Comparison of ENCODE assay signal across 15 cellular contexts in the genomic region with DNA sequence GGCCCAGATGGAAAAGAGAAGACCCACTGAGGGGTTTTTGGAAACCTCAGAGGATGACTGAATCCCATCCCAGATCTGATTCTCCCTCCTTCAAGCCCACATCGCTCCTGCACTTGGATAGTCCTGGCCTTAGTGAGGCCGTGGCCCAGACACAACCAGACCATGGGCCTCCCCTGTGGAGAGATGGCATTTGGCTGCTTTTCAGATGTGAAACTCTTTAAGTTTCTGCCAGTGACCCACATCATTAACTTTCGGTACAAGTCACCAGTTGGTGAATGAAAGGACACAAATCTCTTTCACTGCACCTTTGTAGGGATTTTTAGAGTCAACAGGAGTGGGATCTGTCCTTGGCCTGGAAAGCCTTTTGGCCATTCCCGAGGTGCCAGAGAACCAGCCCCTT.
DNase-seq lines count a peak whose midpoint lies in the region; TF ChIP-seq lines count a peak whose summit lies in the region.
"Had no signal": no experiment of that assay in that cellular context is flagged by ENCODE, and none has a peak within 500 bp of the region (broad histone marks: within the 10 kb centered on the region; RNA-seq: fewer than 3 reads in every experiment).

No MANE protein-coding gene starts in this region.

- H3K27me3 ChIP-seq in WERI-Rb-1 (ENCODE audit: insufficient read depth, low read depth, severe bottlenecking) = no peaks in the 10 kb centered on the region

- H3K27ac Mint-ChIP-seq in endothelial cell (ENCODE audit: unreplicated experiment) (peak overlapping the region; percentile 70), immature natural killer cell (no peak overlapping the region)
- H3K27ac Mint-ChIP-seq: CD4-positive, alpha-beta memory T cell had no signal

- H3K9me3 ChIP-seq in WERI-Rb-1 (ENCODE audit: severe bottlenecking) = no peaks in the 10 kb centered on the region

- no peak overlapping the region for H3K4me3 ChIP-seq in WERI-Rb-1 (ENCODE audit: low read depth, low read length)
- H3K4me3 ChIP-seq: GM23248 had no signal

- H3K36me3 ChIP-seq in WERI-Rb-1 = no peaks in the 10 kb centered on the region; the same call in 1 of the 2 replicates

- H3K27me3 Mint-ChIP-seq in endothelial cell (ENCODE audit: unreplicated experiment) (no peaks in the 10 kb centered on the region), immature natural killer cell (ENCODE audit: low read depth in 3 of 3) (no peaks in the 10 kb centered on the region)

- no peak overlapping the region for H3K4me3 Mint-ChIP-seq in endothelial cell (ENCODE audit: unreplicated experiment)
- no peak overlapping the region for H3K4me3 Mint-ChIP-seq in immature natural killer cell
- H3K4me3 Mint-ChIP-seq: CD4-positive, alpha-beta memory T cell had no signal

- H3K27ac ChIP-seq in WERI-Rb-1 = peak overlapping the region; percentile 47
- H3K27ac ChIP-seq in substantia nigra (ENCODE audit: low read depth, low read length, poor library complexity, severe bottlenecking) = peak overlapping the region; percentile 28
- H3K27ac ChIP-seq: GM23248 had no signal

- H3K4me1 Mint-ChIP-seq in endothelial cell (ENCODE audit: unreplicated experiment) (peaks cover 51% of the 10 kb centered on the region), immature natural killer cell (no peaks in the 10 kb centered on the region)

- TF ChIP-seq CTCF in WERI-Rb-1 (IDR thresholded peaks at IDR 0.05; ENCODE audit: low read depth, low read length) (no peak), endothelial cell (IDR thresholded peaks at IDR 0.05; ENCODE audit: unreplicated experiment) (no peak)

- H3K9me3 Mint-ChIP-seq in endothelial cell (ENCODE audit: unreplicated experiment) (no peaks in the 10 kb centered on the region), immature natural killer cell (no peaks in the 10 kb centered on the region)
- H3K9me3 Mint-ChIP-seq: CD4-positive, alpha-beta memory T cell had no signal

- DNase-seq in WERI-Rb-1 (no peak), endothelial cell (ENCODE audit: low spot score) (no peak), substantia nigra (lab: John Stamatoyannopoulos, UW) (no peak), NCI-H1092 (lab: John Stamatoyannopoulos, UW) (no peak), immature natural killer cell (no peak), G401 (ENCODE audit: low spot score) (no peak)
- DNase-seq: C1 segment of cervical spinal cord; Calu3; CD4-positive, alpha-beta memory T cell; COR-L47; DMS53; DMS79 treated with DMSO at 0.1 percent for 48 hours; GM23248; H7; HCEC 1CT had no signal

- H3K36me3 Mint-ChIP-seq in endothelial cell (ENCODE audit: low read depth, unreplicated experiment) (peaks cover 40% of the 10 kb centered on the region), immature natural killer cell (no peaks in the 10 kb centered on the region)
- H3K36me3 Mint-ChIP-seq: CD4-positive, alpha-beta memory T cell had no signal

- in situ Hi-C loops in G401 (cut with HindIII; ENCODE audit: low sequenced_read_pairs) = no loop called here
